18 cellular contexts compared by ENCODE assay signal in the genomic region with DNA sequence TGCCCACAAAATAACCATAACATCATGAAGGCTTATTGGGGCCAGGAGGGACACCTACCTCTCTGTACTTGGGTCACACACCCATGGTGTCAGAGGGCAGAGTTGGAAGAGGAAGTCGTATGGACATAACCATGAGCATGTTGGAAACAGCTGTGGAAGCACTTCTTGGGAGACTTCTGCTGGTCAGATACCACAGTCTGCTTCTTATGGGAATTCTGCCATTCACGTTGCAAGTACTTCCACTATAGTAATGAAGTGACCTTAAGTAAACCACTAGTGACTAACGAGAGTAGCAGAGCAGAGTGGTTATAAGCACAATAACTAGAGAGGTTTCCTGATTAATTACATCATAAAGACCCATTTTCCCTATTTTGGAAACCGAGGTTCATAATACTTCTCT.
DNase-seq lines count a peak whose midpoint lies in the region; ATAC-seq and TF ChIP-seq lines count a peak whose summit lies in the region.
"Had no signal": no experiment of that assay in that cellular context is flagged by ENCODE, and none has a peak within 500 bp of the region (broad histone marks: within the 10 kb centered on the region; RNA-seq: fewer than 3 reads in every experiment).

No MANE protein-coding gene starts in this region.

- POLR2A ChIA-PET in WTC11 (lab: Charles Lee), result no interaction called here

- H3K27ac Mint-ChIP-seq in WTC11, result no peak overlapping the region

- peaks cover 26% of the 10 kb centered on the region for H3K27me3 Mint-ChIP-seq in WTC11 (ENCODE audit: low read depth)
- no peaks in the 10 kb centered on the region for H3K27me3 Mint-ChIP-seq in activated T-cell treated with anti-CD3 and anti-CD28 coated beads, Interleukin-2, amount 50 U/mL, for 4 hours (ENCODE audit: low read depth)

- peaks cover 48% of the 10 kb centered on the region for H3K4me1 Mint-ChIP-seq in WTC11
- H3K4me1 Mint-ChIP-seq in activated T-cell treated with anti-CD3 and anti-CD28 coated beads, Interleukin-2, amount 50 U/mL, for 4 hours (ENCODE audit: low read depth), result no peaks in the 10 kb centered on the region

- no peaks in the 10 kb centered on the region for H3K36me3 Mint-ChIP-seq in WTC11
- no peaks in the 10 kb centered on the region for H3K36me3 Mint-ChIP-seq in activated T-cell treated with anti-CD3 and anti-CD28 coated beads, Interleukin-2, amount 50 U/mL, for 4 hours (ENCODE audit: insufficient read depth)

- ATAC-seq in WTC11 (0 out of 2 replicates have a peak, but pooled peaks have one; percentile 8), HG02588 (IDR thresholded peaks at IDR 0.05; ENCODE audit: unreplicated experiment) (no peak)
- ATAC-seq in activated T-cell treated with anti-CD3 and anti-CD28 coated beads, Interleukin-2, amount 50 U/mL, for 4 hours, result no peak
- ATAC-seq: Right ventricle myocardium inferior had no signal

- H3K4me3 Mint-ChIP-seq in WTC11, result no peak overlapping the region
- H3K4me3 Mint-ChIP-seq in activated T-cell treated with anti-CD3 and anti-CD28 coated beads, Interleukin-2, amount 50 U/mL, for 4 hours, result no peak overlapping the region

- H3K9me3 Mint-ChIP-seq in WTC11, result no peaks in the 10 kb centered on the region
- H3K9me3 Mint-ChIP-seq in activated T-cell treated with anti-CD3 and anti-CD28 coated beads, Interleukin-2, amount 50 U/mL, for 4 hours, result no peaks in the 10 kb centered on the region

- no peak overlapping the region for H3K27ac ChIP-seq in caudate nucleus (ENCODE audit: low read depth, low read length)
- H3K27ac ChIP-seq: 22Rv1 had no signal

- DNase-seq in NCI-H748 (lab: John Stamatoyannopoulos, UW; ENCODE audit: unreplicated experiment) (peak; percentile 28), NCI-H748 treated with DMSO at 0.1 percent for 48 hours (lab: John Stamatoyannopoulos, UW) (no peak), WTC11 (ENCODE audit: low spot score) (no peak), fibroblast of mammary gland (ENCODE audit: low read depth) (peak; percentile 63), caudate nucleus (lab: John Stamatoyannopoulos, UW) (no peak), amygdala (lab: John Stamatoyannopoulos, UW) (no peak)
- no peak for DNase-seq in activated T-cell treated with anti-CD3 and anti-CD28 coated beads, Interleukin-2, amount 50 U/mL, for 4 hours
- DNase-seq: AML-193, Caco-2, KBM-7, NCI-H1105, NCI-H187, NCI-H446 treated with DMSO at 0.1 percent for 48 hours, NCI-H82, SK-N-SH had no signal

- H3K4me3 ChIP-seq in fibroblast of mammary gland (ENCODE audit: control insufficient read depth, low read depth, low read length), result no peak overlapping the region

- CTCF ChIA-PET in WTC11 (lab: Charles Lee), result interaction anchor here (1.2 kb wide), 1 partner anchor 34 kb away, joined by 3 read pairs; no protein-coding TSS in a partner anchor

- no peak for TF ChIP-seq CTCF in WTC11 (IDR thresholded peaks at IDR 0.05)
- TF ChIP-seq CTCF in fibroblast of mammary gland (conservative IDR thresholded peaks at IDR 0.05; ENCODE audit: control insufficient read depth, insufficient read depth, low read depth, low read length), result peak; percentile 28

TF ChIP-seq in WTC11, 78 proteins besides CTCF, POLR2A, EP300 and RAD21:
- TF ChIP-seq ZNF423 (CRISPR knock-in tag; IDR thresholded peaks at IDR 0.05) (0 out of 2 replicates have a peak, but pooled peaks have one; percentile 2), TCF7 (CRISPR knock-in tag; IDR thresholded peaks at IDR 0.05; ENCODE audit: low read depth) (no peak)
TF ChIP-seq in WTC11: peak in this region for 1.

Comparison
In these comparisons a context has a peak if more than half of its experiments do, and no peak if none do; other contexts are left out.
1. DNase-seq: peak in NCI-H748 (single experiment) and fibroblast of mammary gland (single experiment); none in NCI-H748 treated with DMSO at 0.1 percent for 48 hours (single experiment), WTC11 (single experiment), activated T-cell treated with anti-CD3 and anti-CD28 coated beads, Interleukin-2, amount 50 U/mL, for 4 hours (single experiment), caudate nucleus (0 of 61) and amygdala (0 of 56).